In the genomic region with DNA sequence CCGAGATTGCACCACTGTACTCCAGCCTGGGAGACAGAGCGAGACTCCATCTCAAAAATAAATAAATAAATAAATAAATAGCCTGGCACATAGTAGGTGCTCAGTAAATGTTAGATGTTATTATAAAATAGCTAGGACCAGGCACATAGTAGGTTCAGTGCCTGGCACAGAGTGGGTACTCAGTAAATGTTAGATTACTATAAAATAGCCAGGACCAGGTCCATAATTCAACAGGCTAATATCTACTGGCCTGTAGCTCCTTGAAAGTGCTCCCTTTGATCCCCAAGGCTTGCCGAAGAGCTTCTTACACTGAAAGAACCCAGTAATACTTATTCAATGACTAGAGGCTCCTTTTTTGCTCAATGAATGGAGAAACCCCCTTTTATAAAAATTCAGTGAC, we compare ENCODE assay signal across 2 cellular contexts.
TF ChIP-seq lines count a peak whose summit lies in the region.

No MANE protein-coding gene starts in this region.

TF ChIP-seq in A549, 52 proteins besides CTCF, POLR2A, EP300 and RAD21 (continued from another document):
- TF ChIP-seq NPAS2 (CRISPR knock-in tag; IDR thresholded peaks at IDR 0.05; ENCODE audit: borderline replicate concordance) = no peak
- TF ChIP-seq, protein P1, sequence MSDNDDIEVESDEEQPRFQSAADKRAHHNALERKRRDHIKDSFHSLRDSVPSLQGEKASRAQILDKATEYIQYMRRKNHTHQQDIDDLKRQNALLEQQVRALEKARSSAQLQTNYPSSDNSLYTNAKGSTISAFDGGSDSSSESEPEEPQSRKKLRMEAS (IDR thresholded peaks at IDR 0.05) = no peak

TF ChIP-seq in GM23338, 12 proteins besides CTCF, POLR2A, EP300 and RAD21 (continued from another document):
- TF ChIP-seq, protein P2, sequence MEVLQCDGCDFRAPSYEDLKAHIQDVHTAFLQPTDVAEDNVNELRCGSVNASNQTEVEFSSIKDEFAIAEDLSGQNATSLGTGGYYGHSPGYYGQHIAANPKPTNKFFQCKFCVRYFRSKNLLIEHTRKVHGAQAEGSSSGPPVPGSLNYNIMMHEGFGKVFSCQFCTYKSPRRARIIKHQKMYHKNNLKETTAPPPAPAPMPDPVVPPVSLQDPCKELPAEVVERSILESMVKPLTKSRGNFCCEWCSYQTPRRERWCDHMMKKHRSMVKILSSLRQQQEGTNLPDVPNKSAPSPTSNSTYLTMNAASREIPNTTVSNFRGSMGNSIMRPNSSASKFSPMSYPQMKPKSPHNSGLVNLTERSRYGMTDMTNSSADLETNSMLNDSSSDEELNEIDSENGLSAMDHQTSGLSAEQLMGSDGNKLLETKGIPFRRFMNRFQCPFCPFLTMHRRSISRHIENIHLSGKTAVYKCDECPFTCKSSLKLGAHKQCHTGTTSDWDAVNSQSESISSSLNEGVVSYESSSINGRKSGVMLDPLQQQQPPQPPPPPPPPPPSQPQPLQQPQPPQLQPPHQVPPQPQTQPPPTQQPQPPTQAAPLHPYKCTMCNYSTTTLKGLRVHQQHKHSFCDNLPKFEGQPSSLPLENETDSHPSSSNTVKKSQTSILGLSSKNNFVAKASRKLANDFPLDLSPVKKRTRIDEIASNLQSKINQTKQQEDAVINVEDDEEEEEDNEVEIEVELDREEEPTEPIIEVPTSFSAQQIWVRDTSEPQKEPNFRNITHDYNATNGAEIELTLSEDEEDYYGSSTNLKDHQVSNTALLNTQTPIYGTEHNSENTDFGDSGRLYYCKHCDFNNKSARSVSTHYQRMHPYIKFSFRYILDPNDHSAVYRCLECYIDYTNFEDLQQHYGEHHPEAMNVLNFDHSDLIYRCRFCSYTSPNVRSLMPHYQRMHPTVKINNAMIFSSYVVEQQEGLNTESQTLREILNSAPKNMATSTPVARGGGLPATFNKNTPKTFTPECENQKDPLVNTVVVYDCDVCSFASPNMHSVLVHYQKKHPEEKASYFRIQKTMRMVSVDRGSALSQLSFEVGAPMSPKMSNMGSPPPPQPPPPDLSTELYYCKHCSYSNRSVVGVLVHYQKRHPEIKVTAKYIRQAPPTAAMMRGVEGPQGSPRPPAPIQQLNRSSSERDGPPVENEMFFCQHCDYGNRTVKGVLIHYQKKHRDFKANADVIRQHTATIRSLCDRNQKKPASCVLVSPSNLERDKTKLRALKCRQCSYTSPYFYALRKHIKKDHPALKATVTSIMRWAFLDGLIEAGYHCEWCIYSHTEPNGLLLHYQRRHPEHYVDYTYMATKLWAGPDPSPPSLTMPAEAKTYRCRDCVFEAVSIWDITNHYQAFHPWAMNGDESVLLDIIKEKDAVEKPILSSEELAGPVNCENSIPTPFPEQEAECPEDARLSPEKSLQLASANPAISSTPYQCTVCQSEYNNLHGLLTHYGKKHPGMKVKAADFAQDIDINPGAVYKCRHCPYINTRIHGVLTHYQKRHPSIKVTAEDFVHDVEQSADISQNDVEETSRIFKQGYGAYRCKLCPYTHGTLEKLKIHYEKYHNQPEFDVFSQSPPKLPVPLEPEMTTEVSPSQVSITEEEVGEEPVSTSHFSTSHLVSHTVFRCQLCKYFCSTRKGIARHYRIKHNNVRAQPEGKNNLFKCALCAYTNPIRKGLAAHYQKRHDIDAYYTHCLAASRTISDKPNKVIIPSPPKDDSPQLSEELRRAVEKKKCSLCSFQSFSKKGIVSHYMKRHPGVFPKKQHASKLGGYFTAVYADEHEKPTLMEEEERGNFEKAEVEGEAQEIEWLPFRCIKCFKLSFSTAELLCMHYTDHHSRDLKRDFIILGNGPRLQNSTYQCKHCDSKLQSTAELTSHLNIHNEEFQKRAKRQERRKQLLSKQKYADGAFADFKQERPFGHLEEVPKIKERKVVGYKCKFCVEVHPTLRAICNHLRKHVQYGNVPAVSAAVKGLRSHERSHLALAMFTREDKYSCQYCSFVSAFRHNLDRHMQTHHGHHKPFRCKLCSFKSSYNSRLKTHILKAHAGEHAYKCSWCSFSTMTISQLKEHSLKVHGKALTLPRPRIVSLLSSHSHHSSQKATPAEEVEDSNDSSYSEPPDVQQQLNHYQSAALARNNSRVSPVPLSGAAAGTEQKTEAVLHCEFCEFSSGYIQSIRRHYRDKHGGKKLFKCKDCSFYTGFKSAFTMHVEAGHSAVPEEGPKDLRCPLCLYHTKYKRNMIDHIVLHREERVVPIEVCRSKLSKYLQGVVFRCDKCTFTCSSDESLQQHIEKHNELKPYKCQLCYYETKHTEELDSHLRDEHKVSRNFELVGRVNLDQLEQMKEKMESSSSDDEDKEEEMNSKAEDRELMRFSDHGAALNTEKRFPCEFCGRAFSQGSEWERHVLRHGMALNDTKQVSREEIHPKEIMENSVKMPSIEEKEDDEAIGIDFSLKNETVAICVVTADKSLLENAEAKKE (CRISPR knock-in tag; IDR thresholded peaks at IDR 0.05) = no peak
- TF ChIP-seq POLR2AphosphoS5 (IDR thresholded peaks at IDR 0.05; ENCODE audit: low read depth) (no peak), STAT1 (IDR thresholded peaks at IDR 0.05; ENCODE audit: unreplicated experiment) (no peak), EZH2phosphoT487 (IDR thresholded peaks at IDR 0.05; ENCODE audit: unreplicated experiment) (no peak), JUNB (IDR thresholded peaks at IDR 0.05; ENCODE audit: unreplicated experiment) (no peak), EZH2 (IDR thresholded peaks at IDR 0.05; ENCODE audit: low read depth, unreplicated experiment) (no peak)
- TF ChIP-seq, protein P3, sequence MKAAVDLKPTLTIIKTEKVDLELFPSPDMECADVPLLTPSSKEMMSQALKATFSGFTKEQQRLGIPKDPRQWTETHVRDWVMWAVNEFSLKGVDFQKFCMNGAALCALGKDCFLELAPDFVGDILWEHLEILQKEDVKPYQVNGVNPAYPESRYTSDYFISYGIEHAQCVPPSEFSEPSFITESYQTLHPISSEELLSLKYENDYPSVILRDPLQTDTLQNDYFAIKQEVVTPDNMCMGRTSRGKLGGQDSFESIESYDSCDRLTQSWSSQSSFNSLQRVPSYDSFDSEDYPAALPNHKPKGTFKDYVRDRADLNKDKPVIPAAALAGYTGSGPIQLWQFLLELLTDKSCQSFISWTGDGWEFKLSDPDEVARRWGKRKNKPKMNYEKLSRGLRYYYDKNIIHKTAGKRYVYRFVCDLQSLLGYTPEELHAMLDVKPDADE (IDR thresholded peaks at IDR 0.05) = no peak
